Comparison of ENCODE assay signal across 21 cellular contexts in genomic region chr15:92580933-92581445, GRCh38.
DNase-seq lines count a peak whose midpoint lies in the region; ATAC-seq and TF ChIP-seq lines count a peak whose summit lies in the region.
"Had no signal": no experiment of that assay in that cellular context is flagged by ENCODE, and none has a peak within 500 bp of the region (broad histone marks: within the 10 kb centered on the region; RNA-seq: fewer than 3 reads in every experiment).

No MANE protein-coding gene starts in this region.

- H3K4me1 ChIP-seq in sigmoid colon, result no peaks in the 10 kb centered on the region
- H3K4me1 ChIP-seq: A549, BE2C, HAP-1 had no signal

- no peaks in the 10 kb centered on the region for H3K36me3 Mint-ChIP-seq in activated CD8-positive, alpha-beta memory T cell treated with anti-CD3 and anti-CD28 coated beads, Interleukin-2, amount 10 ng/mL, durations not matched to agents 7 days and 5 days
- peaks cover 3% of the 10 kb centered on the region for H3K36me3 Mint-ChIP-seq in neural crest cell (ENCODE audit: low read depth)
- H3K36me3 Mint-ChIP-seq: CD14-positive monocyte; CD8-positive, alpha-beta memory T cell had no signal

- DNase-seq in activated CD8-positive, alpha-beta memory T cell treated with anti-CD3 and anti-CD28 coated beads, Interleukin-2, amount 50 U/mL, for 48 hours, result peak; percentile 20
- no peak for DNase-seq in activated CD8-positive, alpha-beta memory T cell treated with anti-CD3 and anti-CD28 coated beads, Interleukin-2, amount 10 ng/mL, durations not matched to agents 7 days and 5 days
- DNase-seq in neural crest cell (ENCODE audit: low read depth, low spot score) (no peak), sigmoid colon (peak; percentile 26), D341Med (ENCODE audit: low spot score) (no peak), MV-4-11 (lab: John Stamatoyannopoulos, UW) (no peak)
- DNase-seq: 8988T; ACHN; AML-193; BE2C; CD4-positive, alpha-beta T cell; CD8-positive, alpha-beta memory T cell; DMS53; DMS79 treated with DMSO at 0.1 percent for 48 hours; GF-D8; HFFc6 had no signal

- H3K4me3 Mint-ChIP-seq in activated CD8-positive, alpha-beta memory T cell treated with anti-CD3 and anti-CD28 coated beads, Interleukin-2, amount 10 ng/mL, durations not matched to agents 7 days and 5 days, result no peak overlapping the region
- H3K4me3 Mint-ChIP-seq in neural crest cell, result no peak overlapping the region
- H3K4me3 Mint-ChIP-seq: CD14-positive monocyte; CD4-positive, alpha-beta T cell; CD8-positive, alpha-beta memory T cell; GM23338; HFFc6 had no signal

- TF ChIP-seq EP300 in sigmoid colon (IDR thresholded peaks at IDR 0.05), result no peak

- H3K9me3 ChIP-seq in sigmoid colon, result no peaks in the 10 kb centered on the region
- H3K9me3 ChIP-seq: BE2C; BLaER1 treated with 17β-estradiol and CSF1 and Interleukin-3, amounts not matched to agents 10 nM and 100 nM; HAP-1 had no signal

- no peak for ATAC-seq in activated CD8-positive, alpha-beta memory T cell treated with anti-CD3 and anti-CD28 coated beads, Interleukin-2, amount 10 ng/mL, durations not matched to agents 7 days and 5 days
- ATAC-seq: GM23338 had no signal

- no peaks in the 10 kb centered on the region for H3K36me3 ChIP-seq in sigmoid colon
- H3K36me3 ChIP-seq: BE2C; BLaER1 treated with 17β-estradiol and CSF1 and Interleukin-3, amounts not matched to agents 10 nM and 100 nM; HAP-1 had no signal

- no peak overlapping the region for H3K27ac ChIP-seq in sigmoid colon
- H3K27ac ChIP-seq: A549; BLaER1 treated with 17β-estradiol and CSF1 and Interleukin-3, amounts not matched to agents 10 nM and 100 nM had no signal

- peaks cover 5% of the 10 kb centered on the region for H3K27me3 Mint-ChIP-seq in activated CD8-positive, alpha-beta memory T cell treated with anti-CD3 and anti-CD28 coated beads, Interleukin-2, amount 10 ng/mL, durations not matched to agents 7 days and 5 days
- H3K27me3 Mint-ChIP-seq in neural crest cell (ENCODE audit: low read depth), result peaks cover 3% of the 10 kb centered on the region

- H3K4me1 Mint-ChIP-seq in activated CD8-positive, alpha-beta memory T cell treated with anti-CD3 and anti-CD28 coated beads, Interleukin-2, amount 10 ng/mL, durations not matched to agents 7 days and 5 days, result no peaks in the 10 kb centered on the region
- peaks cover 5% of the 10 kb centered on the region for H3K4me1 Mint-ChIP-seq in neural crest cell
- H3K4me1 Mint-ChIP-seq: CD8-positive, alpha-beta memory T cell; GM23338 had no signal

- WGBS in sigmoid colon, 2 donors, result 89 to 92% methylated on average over 7 of the region's 7 CpGs

- TF ChIP-seq CTCF in neural crest cell (conservative IDR thresholded peaks at IDR 0.05), result no peak
- no peak for TF ChIP-seq CTCF in sigmoid colon (IDR thresholded peaks at IDR 0.05)

- CTCF ChIA-PET in activated CD8-positive, alpha-beta memory T cell treated with anti-CD3 and anti-CD28 coated beads, Interleukin-2, amount 10 ng/mL, durations not matched to agents 7 days and 5 days (lab: Charles Lee), result no interaction called here

- no peak overlapping the region for H3K4me3 ChIP-seq in sigmoid colon
- H3K4me3 ChIP-seq: A549; BLaER1 treated with 17β-estradiol and CSF1 and Interleukin-3, amounts not matched to agents 10 nM and 100 nM; GM23338; HAP-1 had no signal

- H3K9me3 Mint-ChIP-seq in activated CD8-positive, alpha-beta memory T cell treated with anti-CD3 and anti-CD28 coated beads, Interleukin-2, amount 10 ng/mL, durations not matched to agents 7 days and 5 days (ENCODE audit: low read depth), result no peaks in the 10 kb centered on the region
- H3K9me3 Mint-ChIP-seq in neural crest cell, result peaks cover 3% of the 10 kb centered on the region
- H3K9me3 Mint-ChIP-seq: CD4-positive, alpha-beta T cell; CD8-positive, alpha-beta memory T cell had no signal

- H3K27me3 ChIP-seq in sigmoid colon, result no peaks in the 10 kb centered on the region
- H3K27me3 ChIP-seq: BLaER1 treated with 17β-estradiol and CSF1 and Interleukin-3, amounts not matched to agents 10 nM and 100 nM had no signal

- intact Hi-C loops in sigmoid colon (cut with DNase I), result no loop called here

- H3K27ac Mint-ChIP-seq in activated CD8-positive, alpha-beta memory T cell treated with anti-CD3 and anti-CD28 coated beads, Interleukin-2, amount 10 ng/mL, durations not matched to agents 7 days and 5 days, result no peak overlapping the region
- H3K27ac Mint-ChIP-seq in neural crest cell (ENCODE audit: unreplicated experiment), result peak overlapping the region; percentile 71
- H3K27ac Mint-ChIP-seq: CD14-positive monocyte; CD4-positive, alpha-beta T cell; CD8-positive, alpha-beta memory T cell; GM23338; HFFc6 had no signal

- TF ChIP-seq POLR2A in sigmoid colon (IDR thresholded peaks at IDR 0.05), result no peak

Comparison
In these comparisons a context has a peak if more than half of its experiments do, and no peak if none do; other contexts are left out.
1. DNase-seq: peak in activated CD8-positive, alpha-beta memory T cell treated with anti-CD3 and anti-CD28 coated beads, Interleukin-2, amount 50 U/mL, for 48 hours (single experiment) and sigmoid colon (single experiment); none in activated CD8-positive, alpha-beta memory T cell treated with anti-CD3 and anti-CD28 coated beads, Interleukin-2, amount 10 ng/mL, durations not matched to agents 7 days and 5 days (single experiment), neural crest cell (single experiment), D341Med (single experiment) and MV-4-11 (single experiment).